In genomic region chr3:50297896-50298725, GRCh38 we compare ENCODE assay signal across 8 cellular contexts. TPM values are rescaled to one million over a fixed set of nuclear protein-coding genes. Genes with fewer than 3 reads are reported as not detected.
DNase-seq lines count a peak whose midpoint lies in the region; ATAC-seq and TF ChIP-seq lines count a peak whose summit lies in the region.

No MANE protein-coding gene starts in this region.

- peaks cover 0 to 15% (median 0%) of the 10 kb centered on the region in 9 donors for H3K36me3 ChIP-seq in heart left ventricle
- H3K36me3 ChIP-seq in left lung: peaks cover 0 to 5% of the 10 kb centered on the region in 2 donors
- no peaks in the 10 kb centered on the region for H3K36me3 ChIP-seq in uterus

- no peaks in the 10 kb centered on the region for H3K27me3 Mint-ChIP-seq in activated naive CD8-positive, alpha-beta T cell treated with anti-CD3 and anti-CD28 coated beads, Interleukin-2, amount 50 U/mL, for 24 hours

- peak overlapping the region; percentile 75 to 97 (median 92) for H3K27ac ChIP-seq in heart left ventricle
- peak overlapping the region; percentile 91 to 92 for H3K27ac ChIP-seq in left lung
- peak overlapping the region; percentile 87 to 92 for H3K27ac ChIP-seq in uterus

- H3K4me1 Mint-ChIP-seq in activated naive CD8-positive, alpha-beta T cell treated with anti-CD3 and anti-CD28 coated beads, Interleukin-2, amount 50 U/mL, for 24 hours: peaks cover 24% of the 10 kb centered on the region

- no peaks in the 10 kb centered on the region for H3K9me3 Mint-ChIP-seq in activated naive CD8-positive, alpha-beta T cell treated with anti-CD3 and anti-CD28 coated beads, Interleukin-2, amount 50 U/mL, for 24 hours

- H3K4me3 Mint-ChIP-seq in activated naive CD8-positive, alpha-beta T cell treated with anti-CD3 and anti-CD28 coated beads, Interleukin-2, amount 50 U/mL, for 24 hours: peak overlapping the region; percentile 99

- peak overlapping the region; percentile 47 for H3K27ac Mint-ChIP-seq in activated naive CD8-positive, alpha-beta T cell treated with anti-CD3 and anti-CD28 coated beads, Interleukin-2, amount 50 U/mL, for 24 hours

- no peak for ATAC-seq in heart left ventricle
- ATAC-seq in left cardiac atrium: no peak
- no peak for ATAC-seq in activated naive CD8-positive, alpha-beta T cell treated with anti-CD3 and anti-CD28 coated beads, Interleukin-2, amount 50 U/mL, for 24 hours
- ATAC-seq in left lung: no peak

- TF ChIP-seq POLR2A in heart left ventricle (IDR thresholded peaks at IDR 0.05): no peak
- TF ChIP-seq POLR2A in uterus (IDR thresholded peaks at IDR 0.05): no peak

- no peaks in the 10 kb centered on the region for H3K36me3 Mint-ChIP-seq in activated naive CD8-positive, alpha-beta T cell treated with anti-CD3 and anti-CD28 coated beads, Interleukin-2, amount 50 U/mL, for 24 hours (ENCODE audit: low read depth)

- 48 to 61% (median 56%) methylated on average over 9 of the region's 9 CpGs for WGBS in heart left ventricle, 4 donors

- intact Hi-C loops in heart left ventricle (cut with DNase I): loop anchor here in 1 of 10 donors (10.0 kb wide), 1 partner anchor 363 kb away; no protein-coding TSS in a partner anchor
- intact Hi-C loops in left cardiac atrium (cut with DNase I): no loop called here
- intact Hi-C loops in left lung (cut with DNase I): no loop called here
- intact Hi-C loops in uterus (cut with DNase I; ENCODE audit: low total_unique reads): no loop called here

- in situ Hi-C loops in GM13977 (cut with MboI; ENCODE audit: low pct_unique_long_range_greater_than_20kb, low sequenced_read_pairs, unreplicated experiment): no loop called here

- H3K27me3 ChIP-seq in heart left ventricle: no peaks in the 10 kb centered on the region
- no peaks in the 10 kb centered on the region for H3K27me3 ChIP-seq in left lung
- no peaks in the 10 kb centered on the region for H3K27me3 ChIP-seq in uterus

- peaks cover 11 to 56% (median 42%) of the 10 kb centered on the region in 12 donors for H3K4me1 ChIP-seq in heart left ventricle
- peaks cover 33 to 52% of the 10 kb centered on the region in 2 donors for H3K4me1 ChIP-seq in left lung
- peaks cover 0 to 8% of the 10 kb centered on the region in 2 donors for H3K4me1 ChIP-seq in uterus

- DNase-seq in heart left ventricle (peak in 1 of 5 donors; percentile 10), left cardiac atrium (no peak), left lung (no peak), uterus (peak in 1 of 2 donors; percentile 31), 8988T (no peak), nucleus accumbens (lab: John Stamatoyannopoulos, UW) (no peak), GM13977 (ENCODE audit: low spot score) (no peak)
- DNase-seq in activated naive CD8-positive, alpha-beta T cell treated with anti-CD3 and anti-CD28 coated beads, Interleukin-2, amount 50 U/mL, for 24 hours: no peak

- H3K9me3 ChIP-seq in heart left ventricle (no peaks in the 10 kb centered on the region), left lung (no peaks in the 10 kb centered on the region), uterus (no peaks in the 10 kb centered on the region)

- H3K4me3 ChIP-seq in heart left ventricle (peak overlapping the region; percentile 16 to 81 (median 67)), left lung (peak overlapping the region; percentile 63 to 68), uterus (peak overlapping the region; percentile 52 to 70)

- TF ChIP-seq CTCF in heart left ventricle (IDR thresholded peaks at IDR 0.05): peak in 1 of 12 donors; percentile 5
- TF ChIP-seq CTCF in left lung (IDR thresholded peaks at IDR 0.05): no peak
- no peak for TF ChIP-seq CTCF in uterus (IDR thresholded peaks at IDR 0.05)
- no peak for TF ChIP-seq CTCF in GM13977 (IDR thresholded peaks at IDR 0.05; ENCODE audit: extremely low read depth, insufficient read depth, missing control alignments)

RNA-seq across cellular contexts. Expression of gene HYAL3, which starts 1.1 kb away (rescaled TPM):
- total RNA-seq in heart left ventricle: 1 to 10 TPM; 1.0 to 3.2 (median 1.6) TPM
- polyA plus RNA-seq in heart left ventricle: 1 to 10 TPM; 2.1 to 3.1 TPM
- 1 to 10 TPM; 1.7 to 1.8 TPM for total RNA-seq in left cardiac atrium
- total RNA-seq in left lung: 1 to 10 TPM; 4.5 to 4.6 TPM
- total RNA-seq in uterus: 1 to 10 TPM in 3 of 4 donors, not detected in 1; 1.9 to 3.9 (median 3.3) TPM

RNA-seq across cellular contexts. Expression of gene NAA80, which starts 1.1 kb away (rescaled TPM):
- 10 to 100 TPM in 4 of 9 donors, 1 to 10 TPM in 5; 8.0 to 13.9 (median 9.8) TPM for total RNA-seq in heart left ventricle
- polyA plus RNA-seq in heart left ventricle: 10 to 100 TPM in 1 of 2 donors, 1 to 10 TPM in 1; 5.0 to 10.4 TPM
- total RNA-seq in left cardiac atrium: 1 to 10 TPM; 5.8 to 7.2 TPM
- total RNA-seq in left lung: 10 to 100 TPM in 1 of 2 donors, 1 to 10 TPM in 1; 9.5 to 10.9 TPM
- 10 to 100 TPM in 3 of 4 donors, 1 to 10 TPM in 1; 4.7 to 33.5 (median 24.0) TPM for total RNA-seq in uterus

RNA-seq across cellular contexts. Expression of gene HYAL1, which starts 5.3 kb away (rescaled TPM):
- total RNA-seq in heart left ventricle (10 to 100 TPM; 36.9 to 99.7 (median 57.8) TPM), left cardiac atrium (10 to 100 TPM; 24.6 to 26.6 TPM), left lung (10 to 100 TPM; 37.5 to 41.3 TPM), uterus (10 to 100 TPM in 3 of 4 donors, 1 to 10 TPM in 1; 2.1 to 30.5 (median 22.1) TPM)
- 10 to 100 TPM; 37.6 to 60.7 TPM for polyA plus RNA-seq in heart left ventricle

RNA-seq across cellular contexts. Expression of gene IFRD2, which starts 5.9 kb away (rescaled TPM):
- total RNA-seq in heart left ventricle: 10 to 100 TPM; 47.5 to 94.9 (median 61.4) TPM
- polyA plus RNA-seq in heart left ventricle: 100 to 1,000 TPM in 1 of 2 donors, 10 to 100 TPM in 1; 80.5 to 106 TPM
- total RNA-seq in left cardiac atrium: 10 to 100 TPM; 53.1 to 68.8 TPM
- 100 to 1,000 TPM in 1 of 2 donors, 10 to 100 TPM in 1; 55.0 to 104 TPM for total RNA-seq in left lung
- total RNA-seq in uterus: 10 to 100 TPM; 14.1 to 81.5 (median 25.1) TPM

RNA-seq across cellular contexts. Expression of gene LSMEM2, which starts 19.2 kb away (rescaled TPM):
- total RNA-seq in heart left ventricle (10 to 100 TPM in 8 of 9 donors, 1 to 10 TPM in 1; 8.8 to 68.3 (median 31.5) TPM), left cardiac atrium (1 to 10 TPM; 1.4 to 6.6 TPM), left lung (under 1 TPM in 1 of 2 donors, not detected in 1; 0.24 TPM), uterus (1 to 10 TPM in 1 of 4 donors, under 1 TPM in 1, not detected in 2; 0.90 to 1.5 TPM)
- polyA plus RNA-seq in heart left ventricle: 10 to 100 TPM in 1 of 2 donors, 1 to 10 TPM in 1; 1.3 to 29.7 TPM
